Comparison of ENCODE assay signal across 1 cellular context in the genomic region with DNA sequence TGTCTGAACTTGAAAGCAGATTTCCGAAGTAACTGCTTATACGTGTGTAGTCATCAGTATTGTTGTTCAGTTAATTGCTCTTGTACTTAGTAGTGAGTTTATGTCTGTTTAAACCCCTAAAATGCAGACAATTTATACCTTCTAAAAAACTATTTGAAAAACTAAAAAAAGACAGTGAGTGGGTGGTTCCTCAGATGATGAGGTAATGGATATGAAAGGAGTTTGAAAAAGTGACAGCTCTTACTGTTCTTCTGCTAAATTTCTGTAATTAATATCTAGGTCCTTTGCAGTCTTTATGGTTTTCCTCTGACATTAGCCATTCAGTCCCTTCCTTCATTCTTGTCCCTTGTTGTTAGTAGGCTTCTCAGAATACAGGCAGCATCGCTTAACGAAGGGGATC.
TF ChIP-seq lines count a peak whose summit lies in the region.

No MANE protein-coding gene starts in this region.

TF ChIP-seq in HepG2, 621 proteins besides CTCF, POLR2A, EP300 and RAD21:
- no peak for TF ChIP-seq TP53 (CRISPR knock-in tag; conservative IDR thresholded peaks at IDR 0.05)
